In genomic region chr2:164224007-164224406, GRCh38 we compare ENCODE assay signal across 32 cellular contexts.
"Had no signal": no experiment of that assay in that cellular context is flagged by ENCODE, and none has a peak within 500 bp of the region (broad histone marks: within the 10 kb centered on the region; RNA-seq: fewer than 3 reads in every experiment).

No MANE protein-coding gene starts in this region.

- H3K36me3 ChIP-seq: ascending aorta, cardiac muscle cell, Peyer's patch, SJSA1 had no signal

- H3K9me3 Mint-ChIP-seq: activated CD4-positive, alpha-beta T cell treated with anti-CD3 and anti-CD28 coated beads, Interleukin-2, amount 10 ng/mL, durations not matched to agents 24 days and 14 days; activated naive CD8-positive, alpha-beta T cell treated with anti-CD3 and anti-CD28 coated beads, Interleukin-2, amount 10 ng/mL, durations not matched to agents 7 days and 5 days; T-helper 1 cell treated with Interleukin-12 subunit alpha and Interleukin-12 subunit beta and Interleukin-4 antibody, amounts not matched to agents 30 μg/mL and 1 μg/mL, for 36 hours; T-helper 2 cell treated with Interferon-gamma antibody and Interleukin-4, amounts not matched to agents 5 μg/mL and 100 μg/mL, for 36 hours had no signal

- H3K4me1 Mint-ChIP-seq: activated CD4-positive, alpha-beta T cell treated with anti-CD3 and anti-CD28 coated beads, Interleukin-2, amount 10 ng/mL, durations not matched to agents 24 days and 14 days; activated naive CD4-positive, alpha-beta T cell treated with anti-CD3 and anti-CD28 coated beads, Interleukin-2, amount 50 U/mL, for 24 hours; activated naive CD8-positive, alpha-beta T cell treated with anti-CD3 and anti-CD28 coated beads, Interleukin-2, amount 10 ng/mL, durations not matched to agents 7 days and 5 days; activated T-helper 17 cell treated with anti-CD3 and anti-CD28 coated beads, Interleukin-2, amount 50 U/mL, for 72 hours; central memory CD8-positive, alpha-beta T cell had no signal

- H3K4me3 ChIP-seq: ascending aorta, cardiac muscle cell, Peyer's patch, SJSA1 had no signal

- ATAC-seq: activated CD8-positive, alpha-beta T cell treated with anti-CD3 and anti-CD28 coated beads for 36 hours; activated T-cell treated with anti-CD3 and anti-CD28 coated beads, Interleukin-2, amount 50 U/mL, for 72 hours; activated T-helper 17 cell treated with anti-CD3 and anti-CD28 coated beads, Interleukin-2, amount 50 U/mL, for 72 hours; PC-3 had no signal

- H3K4me3 Mint-ChIP-seq: activated CD4-positive, alpha-beta T cell treated with anti-CD3 and anti-CD28 coated beads, Interleukin-2, amount 10 ng/mL, durations not matched to agents 24 days and 14 days; activated CD8-positive, alpha-beta T cell treated with anti-CD3 and anti-CD28 coated beads for 36 hours; activated naive CD4-positive, alpha-beta T cell treated with anti-CD3 and anti-CD28 coated beads, Interleukin-2, amount 50 U/mL, for 24 hours; activated naive CD8-positive, alpha-beta T cell treated with anti-CD3 and anti-CD28 coated beads, Interleukin-2, amount 10 ng/mL, durations not matched to agents 7 days and 5 days; activated T-cell treated with anti-CD3 and anti-CD28 coated beads, Interleukin-2, amount 50 U/mL, for 72 hours; activated T-helper 17 cell treated with anti-CD3 and anti-CD28 coated beads, Interleukin-2, amount 50 U/mL, for 72 hours; central memory CD8-positive, alpha-beta T cell; T-helper 1 cell treated with Interleukin-12 subunit alpha and Interleukin-12 subunit beta and Interleukin-4 antibody, amounts not matched to agents 30 μg/mL and 1 μg/mL, for 36 hours; T-helper 2 cell treated with Interferon-gamma antibody and Interleukin-4, amounts not matched to agents 5 μg/mL and 100 μg/mL, for 36 hours had no signal

- H3K27me3 Mint-ChIP-seq: activated CD4-positive, alpha-beta T cell treated with anti-CD3 and anti-CD28 coated beads, Interleukin-2, amount 10 ng/mL, durations not matched to agents 24 days and 14 days; activated CD8-positive, alpha-beta T cell treated with anti-CD3 and anti-CD28 coated beads for 36 hours; activated naive CD4-positive, alpha-beta T cell treated with anti-CD3 and anti-CD28 coated beads, Interleukin-2, amount 50 U/mL, for 24 hours; activated naive CD8-positive, alpha-beta T cell treated with anti-CD3 and anti-CD28 coated beads, Interleukin-2, amount 10 ng/mL, durations not matched to agents 7 days and 5 days; activated T-helper 17 cell treated with anti-CD3 and anti-CD28 coated beads, Interleukin-2, amount 50 U/mL, for 72 hours; central memory CD8-positive, alpha-beta T cell had no signal

- H3K27ac Mint-ChIP-seq: activated CD4-positive, alpha-beta T cell treated with anti-CD3 and anti-CD28 coated beads, Interleukin-2, amount 10 ng/mL, durations not matched to agents 24 days and 14 days; activated CD8-positive, alpha-beta T cell treated with anti-CD3 and anti-CD28 coated beads for 36 hours; activated naive CD4-positive, alpha-beta T cell treated with anti-CD3 and anti-CD28 coated beads, Interleukin-2, amount 50 U/mL, for 24 hours; activated naive CD8-positive, alpha-beta T cell treated with anti-CD3 and anti-CD28 coated beads, Interleukin-2, amount 10 ng/mL, durations not matched to agents 7 days and 5 days; activated T-cell treated with anti-CD3 and anti-CD28 coated beads, Interleukin-2, amount 50 U/mL, for 72 hours; activated T-helper 17 cell treated with anti-CD3 and anti-CD28 coated beads, Interleukin-2, amount 50 U/mL, for 72 hours; T-helper 1 cell treated with Interleukin-12 subunit alpha and Interleukin-12 subunit beta and Interleukin-4 antibody, amounts not matched to agents 30 μg/mL and 1 μg/mL, for 36 hours; T-helper 2 cell treated with Interferon-gamma antibody and Interleukin-4, amounts not matched to agents 5 μg/mL and 100 μg/mL, for 36 hours had no signal

- H3K36me3 Mint-ChIP-seq: activated naive CD4-positive, alpha-beta T cell treated with anti-CD3 and anti-CD28 coated beads, Interleukin-2, amount 50 U/mL, for 24 hours; activated naive CD8-positive, alpha-beta T cell treated with anti-CD3 and anti-CD28 coated beads, Interleukin-2, amount 10 ng/mL, durations not matched to agents 7 days and 5 days had no signal

- DNase-seq: activated CD4-positive, alpha-beta T cell treated with anti-CD3 and anti-CD28 coated beads, Interleukin-2, amount 10 ng/mL, durations not matched to agents 24 days and 14 days; activated CD4-positive, alpha-beta T cell treated with anti-CD3 and anti-CD28 coated beads, Interleukin-2, amount 50 U/mL, for 4 hours; activated CD8-positive, alpha-beta T cell treated with anti-CD3 and anti-CD28 coated beads for 36 hours; activated effector memory CD4-positive, alpha-beta T cell treated with anti-CD3 and anti-CD28 coated beads, Interleukin-2, amount 50 U/mL, for 16 hours; activated naive CD4-positive, alpha-beta T cell; activated naive CD8-positive, alpha-beta T cell treated with anti-CD3 and anti-CD28 coated beads, Interleukin-2, amount 10 ng/mL, durations not matched to agents 7 days and 5 days; activated T-cell treated with anti-CD3 and anti-CD28 coated beads, Interleukin-2, amount 50 U/mL, for 1 hour; activated T-cell treated with anti-CD3 and anti-CD28 coated beads, Interleukin-2, amount 50 U/mL, for 72 hours; amygdala; NCI-H1092 treated with DMSO at 0.1 percent for 48 hours; NCI-H1436; NCI-H1694; NCI-H1930; NCI-H2081 treated with DMSO at 0.1 percent for 48 hours; NCI-H2171; NCI-H510A; NCI-H526; NCI-H748 treated with DMSO at 0.1 percent for 48 hours; NK-92 treated with Interleukin-12 subunit alpha and Interleukin-12 subunit beta, amount 100 ng/mL, for 24 hours; PC-3; Peyer's patch; RPMI8226; SHP77 treated with DMSO at 0.1 percent for 48 hours had no signal

- FAIRE-seq: TTC549 had no signal

- H3K4me1 ChIP-seq: ascending aorta, Peyer's patch, SJSA1 had no signal

- H3K27ac ChIP-seq: ascending aorta, cardiac muscle cell, Peyer's patch, SJSA1 had no signal

- H3K9me3 ChIP-seq: ascending aorta, Peyer's patch, SJSA1 had no signal

- H3K27me3 ChIP-seq: ascending aorta, cardiac muscle cell, Peyer's patch had no signal
